ENCODE assay signal across 1 cellular context in the genomic region with DNA sequence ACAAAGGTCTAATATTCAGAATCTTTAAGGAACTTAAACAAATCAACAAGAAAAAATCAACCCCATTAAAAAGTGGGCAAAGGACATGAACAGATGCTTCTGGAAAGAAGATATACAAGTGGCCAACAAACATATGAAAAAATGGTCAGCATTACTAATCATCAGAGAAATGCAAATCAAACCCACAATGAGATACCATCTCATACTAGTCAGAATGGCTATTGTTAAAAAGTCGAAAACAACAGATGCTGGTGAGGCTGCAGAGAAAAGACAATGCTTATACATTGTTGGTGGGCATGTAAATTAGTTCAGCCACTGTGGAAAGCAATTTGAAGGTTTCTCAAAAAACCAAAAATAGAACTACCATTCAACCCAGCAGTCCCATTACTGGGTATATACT. TPM values are rescaled to one million over a fixed set of nuclear protein-coding genes. Genes with fewer than 3 reads are reported as not detected.
"Had no signal": no experiment of that assay in that cellular context is flagged by ENCODE, and none has a peak within 500 bp of the region (broad histone marks: within the 10 kb centered on the region; RNA-seq: fewer than 3 reads in every experiment).

No MANE protein-coding gene starts in this region.

RNA-seq across cellular contexts. Expression of gene ENOX1, which starts 37.9 kb away (rescaled TPM):
- total RNA-seq: T-helper 2 cell treated with Interferon-gamma antibody and Interleukin-4, amounts not matched to agents 100 ng/mL and 5 ng/mL, for 36 hours had no signal
